ENCODE assay signal across 30 cellular contexts in the genomic region with DNA sequence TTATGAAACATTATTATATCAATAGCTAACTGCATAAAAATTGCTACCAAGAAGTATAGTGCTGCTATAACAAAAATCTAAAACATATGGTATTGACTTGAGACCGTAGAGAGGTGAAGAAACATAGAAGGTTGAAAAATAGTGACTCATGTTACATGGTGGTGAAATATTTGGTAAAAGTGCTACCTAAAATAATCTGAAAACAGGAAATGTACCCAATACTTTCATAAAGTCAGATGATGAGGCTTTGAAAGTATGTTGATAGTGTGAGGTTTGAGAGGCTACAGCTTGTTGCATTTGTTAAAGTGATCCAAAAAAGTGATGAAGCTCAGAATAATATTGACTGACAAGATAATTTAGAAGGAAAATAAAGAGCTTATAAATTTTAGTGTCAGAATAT.
"Had no signal": no experiment of that assay in that cellular context is flagged by ENCODE, and none has a peak within 500 bp of the region (broad histone marks: within the 10 kb centered on the region; RNA-seq: fewer than 3 reads in every experiment).

No MANE protein-coding gene starts in this region.

- H3K9me3 ChIP-seq: adrenal gland, MG63, Peyer's patch, SJCRH30, SK-N-SH had no signal

- H3K9ac ChIP-seq: KMS-11, SK-N-SH had no signal

- H3K27me3 ChIP-seq: adrenal gland, MG63, Peyer's patch, SJCRH30 had no signal

- H3K4me3 ChIP-seq: adrenal gland, coronary artery, MG63, Peyer's patch, SJCRH30 had no signal

- DNase-seq: activated CD4-positive, alpha-beta memory T cell treated with anti-CD3 and anti-CD28 coated beads, Interleukin-2, amount 10 ng/mL, durations not matched to agents 7 days and 5 days; activated CD4-positive, alpha-beta T cell treated with anti-CD3 and anti-CD28 coated beads, Interleukin-2, amount 10 ng/mL, durations not matched to agents 7 days and 5 days; activated CD4-positive, CD25-positive, alpha-beta regulatory T cell; activated CD8-positive, alpha-beta memory T cell treated with anti-CD3 and anti-CD28 coated beads, Interleukin-2, amount 50 U/mL, for 4 hours; activated naive CD4-positive, alpha-beta T cell treated with anti-CD3 and anti-CD28 coated beads, Interleukin-2, amount 50 U/mL, for 16 hours; activated naive CD8-positive, alpha-beta T cell treated with anti-CD3 and anti-CD28 coated beads, Interleukin-2, amount 10 ng/mL, durations not matched to agents 7 days and 5 days; activated T-cell treated with anti-CD3 and anti-CD28 coated beads, Interleukin-2, amount 50 U/mL, for 1 hour; adrenal gland; anterior cingulate cortex; caudate nucleus; MG63; NCI-H1092; NCI-H1417; NCI-H2029; NCI-H2107; NCI-H345; NCI-H510A; NCI-H526 treated with DMSO at 0.1 percent for 48 hours; NCI-H82; NK-92 treated with Interleukin-12 subunit alpha and Interleukin-12 subunit beta, amount 100 ng/mL, for 24 hours; OCI-M1; Peyer's patch; Right ventricle myocardium superior; SJCRH30; SK-N-SH; T-helper 9 cell had no signal

- H3K4me1 ChIP-seq: adrenal gland, Peyer's patch, SJCRH30 had no signal

- H3K27ac ChIP-seq: adrenal gland, coronary artery, KMS-11, Peyer's patch, RWPE1, SJCRH30, VCaP had no signal

- H3K36me3 ChIP-seq: adrenal gland, MG63, Peyer's patch, SJCRH30 had no signal

- H3K4me2 ChIP-seq: KMS-11, SK-N-SH had no signal

- H3K9me2 ChIP-seq: SK-N-SH had no signal
